Comparison of ENCODE assay signal across 19 cellular contexts in genomic region chr10:43074827-43075611, GRCh38. TPM values are rescaled to one million over a fixed set of nuclear protein-coding genes. Genes with fewer than 3 reads are reported as not detected.
A peak's percentile ranks its signal among the peaks of the same experiment; 100 is the strongest.
DNase-seq lines count a peak whose midpoint lies in the region; ATAC-seq, FAIRE-seq and TF ChIP-seq lines count a peak whose summit lies in the region.
"Had no signal": no experiment of that assay in that cellular context is flagged by ENCODE, and none has a peak within 500 bp of the region (broad histone marks: within the 10 kb centered on the region; RNA-seq: fewer than 3 reads in every experiment).

No MANE protein-coding gene starts in this region.

- no peak overlapping the region for H3K9ac ChIP-seq in H1 (replicated peaks in 1 of 4; ENCODE audit: extremely low read depth in 1 of 4, low read depth in 3 of 4, low read length in 3 of 4)

- H3K4me1 ChIP-seq in H1 (replicated peaks in 1 of 4; ENCODE audit: control insufficient read depth in 3 of 4, insufficient read depth in 4 of 4, low read length in 3 of 4) = peaks cover 0 to 10% (median 3%) of the 10 kb centered on the region in 4 experiments; a peak in 3 of 7 replicates
- peaks cover 0 to 16% (median 6%) of the 10 kb centered on the region in 4 donors for H3K4me1 ChIP-seq in Peyer's patch

- H3K36me3 ChIP-seq in H1 (ENCODE audit: control insufficient read depth in 2 of 4, insufficient read depth in 4 of 4, low read length in 3 of 4) (no peaks in the 10 kb centered on the region), Peyer's patch (no peaks in the 10 kb centered on the region)
- H3K36me3 ChIP-seq: HAP-1 had no signal

- ATAC-seq in Right ventricle myocardium superior (ENCODE audit: poor library complexity) = no peak
- ATAC-seq: CD8-positive, alpha-beta T cell had no signal

- H3K9me3 ChIP-seq in H1 (ENCODE audit: insufficient read depth in 2 of 2, low read depth in 1 of 2, low read length in 1 of 2) (no peaks in the 10 kb centered on the region), Peyer's patch (no peaks in the 10 kb centered on the region)
- H3K9me3 ChIP-seq: HAP-1 had no signal

- TF ChIP-seq POLR2A in H1 (IDR thresholded peaks at IDR 0.05; ENCODE audit: control extremely low read depth in 1 of 2, low read depth in 2 of 2, low read length in 2 of 2) = no peak
- no peak for TF ChIP-seq POLR2A in Peyer's patch (IDR thresholded peaks at IDR 0.05)

- H2BK12ac ChIP-seq in H1 (ENCODE audit: low read depth, low read length) = no peak overlapping the region; the same call in 1 of the 2 replicates

- H3K79me1 ChIP-seq in H1 (ENCODE audit: low read depth, low read length) = no peaks in the 10 kb centered on the region; the same call in none of the 2 replicates

- no peak for TF ChIP-seq EP300 in H1 (IDR thresholded peaks at IDR 0.05; ENCODE audit: borderline replicate concordance in 1 of 2, low read depth in 2 of 2, low read length in 2 of 2)

- peaks cover 7 to 10% of the 10 kb centered on the region in 2 experiments for H4K20me1 ChIP-seq in H1 (replicated peaks in 1 of 2; ENCODE audit: control insufficient read depth in 1 of 2, insufficient read depth in 2 of 2, low read length in 2 of 2)

- DNase-seq in Right ventricle myocardium superior = peak; percentile 17
- no peak for DNase-seq in cardiac septum (ENCODE audit: low spot score)
- no peak for DNase-seq in H1 (ENCODE audit: low read depth in 1 of 2, low spot score in 2 of 2)
- DNase-seq in urothelium cell line (ENCODE audit: low spot score) = no peak
- DNase-seq in NCI-H82 (lab: John Stamatoyannopoulos, UW) = no peak
- no peak for DNase-seq in Peyer's patch
- DNase-seq: CD8-positive, alpha-beta T cell; COR-L47; DMS153; DMS79 treated with DMSO at 0.1 percent for 48 hours; EL; GOT3 had no signal

- TF ChIP-seq CTCF in H1 (IDR thresholded peaks at IDR 0.05; ENCODE audit: control extremely low read depth in 1 of 3, insufficient read depth in 1 of 3, low read depth in 1 of 3, low read length in 3 of 3) (no peak), nephron (IDR thresholded peaks at IDR 0.05; ENCODE audit: unreplicated experiment in 3 of 3) (no peak), Peyer's patch (IDR thresholded peaks at IDR 0.05) (no peak)

- H3K27me3 ChIP-seq in H1 (replicated peaks in 1 of 4; ENCODE audit: control insufficient read depth in 3 of 4, extremely low read depth in 1 of 4, insufficient read depth in 3 of 4, low read length in 3 of 4) (peaks cover 12 to 37% (median 30%) of the 10 kb centered on the region in 4 experiments), Peyer's patch (no peaks in the 10 kb centered on the region)

- H3K9me3 Mint-ChIP-seq in nephron = no peaks in the 10 kb centered on the region
- H3K9me3 Mint-ChIP-seq: CD8-positive, alpha-beta T cell had no signal

- H2BK5ac ChIP-seq in H1 (ENCODE audit: low read depth, low read length) = no peak overlapping the region

- no peak overlapping the region for H3K18ac ChIP-seq in H1 (ENCODE audit: extremely low read depth, low read length)

- H3K56ac ChIP-seq in H1 (replicated peaks; ENCODE audit: insufficient read length, low read depth, low read length) = no peak overlapping the region

- no peak overlapping the region for H3K4me2 ChIP-seq in H1 (ENCODE audit: insufficient read depth in 1 of 2, low read depth in 2 of 2, low read length in 2 of 2)

- H2AK5ac ChIP-seq in H1 (ENCODE audit: low read depth, low read length) = peak overlapping the region; percentile 70; the same call in 1 of the 2 replicates

- no peak overlapping the region for H3K14ac ChIP-seq in H1 (ENCODE audit: insufficient read length)

- no peak overlapping the region for H4K91ac ChIP-seq in H1 (replicated peaks; ENCODE audit: insufficient read length, low read length)

- peaks cover 81% of the 10 kb centered on the region for H3K27me3 Mint-ChIP-seq in nephron (ENCODE audit: low read depth)

- intact Hi-C loops in Right ventricle myocardium superior (cut with DNase I) (loop anchor here (10.0 kb wide), 1 partner anchor 110 kb away; no protein-coding TSS in a partner anchor), cardiac septum (cut with DNase I) (loop anchor here (5.0 kb wide), 1 partner anchor 208 kb away; no protein-coding TSS in a partner anchor)

- H3K27ac ChIP-seq in H1 (ENCODE audit: low read depth, low read length) (no peak overlapping the region), Peyer's patch (no peak overlapping the region)
- H3K27ac ChIP-seq: 22Rv1 had no signal

- no peak for TF ChIP-seq RAD21 in H1 (IDR thresholded peaks at IDR 0.05 in 1 of 2, conservative IDR thresholded peaks at IDR 0.05 in 1 of 2; ENCODE audit: low read depth in 2 of 2, low read length in 2 of 2)

- H2BK20ac ChIP-seq in H1 (ENCODE audit: low read length) = no peak overlapping the region

- FAIRE-seq in H1 (lab: Jason Lieb, UNC) (no peak), urothelium cell line (lab: Jason Lieb, UNC) (peak; percentile 76)
- FAIRE-seq: D721Med, G401.6, GM12891 had no signal

- H4K5ac ChIP-seq in H1 (ENCODE audit: insufficient read length, low read depth, low read length) = no peak overlapping the region

- H2BK15ac ChIP-seq in H1 (ENCODE audit: low read length) = peak overlapping the region; percentile 72; the same call in 1 of the 2 replicates

- no peak overlapping the region for H3K4ac ChIP-seq in H1 (replicated peaks; ENCODE audit: insufficient read length, low read depth, low read length)

- WGBS in H1 (ENCODE audit: extremely low coverage in 1 of 2, insufficient coverage in 1 of 2, insufficient read length in 1 of 2, insufficient replicate concordance in 2 of 2, low coverage in 1 of 2, low lambda C conversion rate in 2 of 2, missing lambda C conversion rate in 1 of 2), 2 experiments = 82% methylated on average over 11 of the region's 12 CpGs; no CpG with 5 or more reads in 1 of the 2 experiments

- H3K23ac ChIP-seq in H1 (ENCODE audit: insufficient read length) = no peak overlapping the region

- H3K79me2 ChIP-seq in H1 (ENCODE audit: control insufficient read depth in 1 of 2, insufficient read depth in 2 of 2, low read length in 2 of 2) = no peaks in the 10 kb centered on the region

- POLR2A ChIA-PET in H1 (lab: Charles Lee; ENCODE audit: partially characterized antibody) = interaction anchor here (1.5 kb wide), 2 partner anchors 10 to 11 kb away, joined by 3 read pairs; no protein-coding TSS in a partner anchor

- no peak overlapping the region for H2AFZ ChIP-seq in H1 (ENCODE audit: low read length)

- peak overlapping the region in 2 of 3 experiments; percentile 12 to 46 for H3K4me3 Mint-ChIP-seq in nephron
- H3K4me3 Mint-ChIP-seq: CD8-positive, alpha-beta T cell had no signal

- H3K36me3 Mint-ChIP-seq in nephron (ENCODE audit: low read depth) = no peaks in the 10 kb centered on the region
- H3K36me3 Mint-ChIP-seq: CD14-positive monocyte; CD8-positive, alpha-beta T cell had no signal

- no peak overlapping the region for H3K4me3 ChIP-seq in H1 (ENCODE audit: extremely low read depth in 1 of 4, insufficient read depth in 2 of 4, low read depth in 3 of 4, low read length in 4 of 4)
- H3K4me3 ChIP-seq in Peyer's patch = no peak overlapping the region
- H3K4me3 ChIP-seq: HAP-1 had no signal

- no peak overlapping the region for H3K27ac Mint-ChIP-seq in nephron
- H3K27ac Mint-ChIP-seq: CD14-positive monocyte; CD8-positive, alpha-beta T cell had no signal

- H4K8ac ChIP-seq in H1 (ENCODE audit: extremely low read depth, insufficient read depth, low read length) = no peak overlapping the region

- no peak overlapping the region for H2BK120ac ChIP-seq in H1 (replicated peaks; ENCODE audit: low read depth, low read length)

- H3K4me1 Mint-ChIP-seq in nephron = no peaks in the 10 kb centered on the region

- H3K23me2 ChIP-seq in H1 (ENCODE audit: low read depth, low read length) = peaks cover 11% of the 10 kb centered on the region; the same call in 1 of the 2 replicates

- CTCF ChIA-PET in H1 (lab: Charles Lee; ENCODE audit: partially characterized antibody) = interaction anchor here (0.5 to 8.5 kb wide), 18 partner anchors 8 to 679 kb away, joined by 3 to 100 read pairs (median 4); no protein-coding TSS in a partner anchor

TF ChIP-seq in H1, 55 proteins besides CTCF, POLR2A, EP300 and RAD21:
- TF ChIP-seq KDM4A (IDR thresholded peaks at IDR 0.05; ENCODE audit: low read depth, low read length, severe bottlenecking) (no peak), SP2 (IDR thresholded peaks at IDR 0.05; ENCODE audit: low read length) (no peak), SIX5 (IDR thresholded peaks at IDR 0.05; ENCODE audit: low read depth, low read length) (no peak), ZNF274 (IDR thresholded peaks at IDR 0.05; ENCODE audit: borderline replicate concordance, extremely low read depth, low read length) (no peak), RFX5 (IDR thresholded peaks at IDR 0.05; ENCODE audit: borderline replicate concordance, low read depth, low read length) (no peak), EGR1 (IDR thresholded peaks at IDR 0.05; ENCODE audit: borderline replicate concordance, low read depth, low read length) (no peak)
TF ChIP-seq in H1: peak in this region for 0.

RNA-seq across cellular contexts. Expression of gene RET, which starts 1.9 kb away (rescaled TPM):
- 6.6 TPM for total RNA-seq in Right ventricle myocardium superior
- total RNA-seq in cardiac septum = 0.94 TPM
- 8.4 TPM in 2 replicates for total RNA-seq in H1 (2021; fragmentation: NEBNext Ultra II Directional; extraction: Animal tissue kit (Norgen Biotek cat#: 25700))
- polyA plus RNA-seq in H1 (2011; rRNA removed) = 6.7 and 10.4 TPM in 2 replicates
- polyA plus RNA-seq in H1 (2011; cell fraction: cytosol; rRNA removed) = 6.4 TPM
- 16.4 TPM for polyA plus RNA-seq in H1 (2011; cell fraction: nucleus; rRNA removed)
- 5.8 to 8.4 TPM (median 8.3 TPM) in 4 replicates for polyA plus RNA-seq in H1 (2012, experiment 1 of 2)
- 5.1 TPM for polyA plus RNA-seq in H1 (2012, experiment 2 of 2)
- 8.0 TPM for polyA plus RNA-seq in H1 (2013, experiment 1 of 2)
- 7.6 TPM for polyA plus RNA-seq in H1 (2013, experiment 2 of 2)
- polyA minus RNA-seq in H1 (2011; rRNA and poly(A)+ RNA removed) = 3.6 and 5.9 TPM in 2 replicates
- polyA minus RNA-seq in H1 (2011; cell fraction: cytosol; rRNA and poly(A)+ RNA removed) = 7.3 TPM
- 9.4 TPM for polyA minus RNA-seq in H1 (2011; cell fraction: nucleus; rRNA and poly(A)+ RNA removed)
- total RNA-seq in Peyer's patch = 1 to 10 TPM; 1.2 to 5.8 (median 1.7) TPM
- total RNA-seq: CD8-positive, alpha-beta T cell had no signal
